8 cellular contexts compared by ENCODE assay signal in genomic region chr6:131951576-131952230, GRCh38. TPM values are rescaled to one million over a fixed set of nuclear protein-coding genes. Genes with fewer than 3 reads are reported as not detected.
DNase-seq lines count a peak whose midpoint lies in the region; ATAC-seq lines count a peak whose summit lies in the region.

No MANE protein-coding gene starts in this region.

- no peak for ATAC-seq in stimulated activated naive CD8-positive, alpha-beta T cell treated with anti-CD3 and anti-CD28 coated beads, Interleukin-15, Interleukin-2, amounts not matched to agents 100 U/mL and 50 U/mL, for 24 hours
- no peak for ATAC-seq in naive B cell (ENCODE audit: low read depth in 2 of 2)
- ATAC-seq in GM21526 (IDR thresholded peaks at IDR 0.05; ENCODE audit: low FRiP score, unreplicated experiment), result no peak
- no peak for ATAC-seq in HG03045 (IDR thresholded peaks at IDR 0.05; ENCODE audit: unreplicated experiment)
- no peak for ATAC-seq in GM19467 (IDR thresholded peaks at IDR 0.05; ENCODE audit: unreplicated experiment)

- H3K27me3 Mint-ChIP-seq in stimulated activated naive CD8-positive, alpha-beta T cell treated with anti-CD3 and anti-CD28 coated beads, Interleukin-15, Interleukin-2, amounts not matched to agents 100 ng/mL and 50 ng/mL, for 24 hours, result peaks cover 70% of the 10 kb centered on the region
- H3K27me3 Mint-ChIP-seq in dendritic cell treated with granulocyte-macrophage colony-stimulating factor and Interleukin-4, amounts not matched to agents 40 ng/mL and 50 ng/mL, for 4 days, result peaks cover 61% of the 10 kb centered on the region
- peaks cover 5 to 26% (median 25%) of the 10 kb centered on the region in 3 donors for H3K27me3 Mint-ChIP-seq in naive B cell

- H3K36me3 Mint-ChIP-seq in stimulated activated naive CD8-positive, alpha-beta T cell treated with anti-CD3 and anti-CD28 coated beads, Interleukin-15, Interleukin-2, amounts not matched to agents 100 ng/mL and 50 ng/mL, for 24 hours (ENCODE audit: low read depth), result no peaks in the 10 kb centered on the region
- no peaks in the 10 kb centered on the region for H3K36me3 Mint-ChIP-seq in dendritic cell treated with granulocyte-macrophage colony-stimulating factor and Interleukin-4, amounts not matched to agents 40 ng/mL and 50 ng/mL, for 4 days (ENCODE audit: low read depth)
- no peaks in the 10 kb centered on the region for H3K36me3 Mint-ChIP-seq in naive B cell

- H3K4me1 Mint-ChIP-seq in stimulated activated naive CD8-positive, alpha-beta T cell treated with anti-CD3 and anti-CD28 coated beads, Interleukin-15, Interleukin-2, amounts not matched to agents 100 ng/mL and 50 ng/mL, for 24 hours (ENCODE audit: low read depth), result peaks cover 5% of the 10 kb centered on the region
- peaks cover 6% of the 10 kb centered on the region for H3K4me1 Mint-ChIP-seq in dendritic cell treated with granulocyte-macrophage colony-stimulating factor and Interleukin-4, amounts not matched to agents 40 ng/mL and 50 ng/mL, for 4 days (ENCODE audit: low read depth)
- peaks cover 16 to 28% (median 22%) of the 10 kb centered on the region in 3 donors for H3K4me1 Mint-ChIP-seq in naive B cell

- DNase-seq in stimulated activated naive CD8-positive, alpha-beta T cell treated with anti-CD3 and anti-CD28 coated beads, Interleukin-15, Interleukin-2, amounts not matched to agents 100 U/mL and 50 U/mL, for 24 hours, result no peak
- DNase-seq in naive B cell (no peak), SW 1271 (lab: John Stamatoyannopoulos, UW) (no peak)

- H3K27ac Mint-ChIP-seq in stimulated activated naive CD8-positive, alpha-beta T cell treated with anti-CD3 and anti-CD28 coated beads, Interleukin-15, Interleukin-2, amounts not matched to agents 100 ng/mL and 50 ng/mL, for 24 hours, result no peak overlapping the region
- no peak overlapping the region for H3K27ac Mint-ChIP-seq in dendritic cell treated with granulocyte-macrophage colony-stimulating factor and Interleukin-4, amounts not matched to agents 40 ng/mL and 50 ng/mL, for 4 days
- H3K27ac Mint-ChIP-seq in naive B cell, result peak overlapping the region in 1 of 6 donors; percentile 21

- peak overlapping the region; percentile 48 for H3K4me3 Mint-ChIP-seq in stimulated activated naive CD8-positive, alpha-beta T cell treated with anti-CD3 and anti-CD28 coated beads, Interleukin-15, Interleukin-2, amounts not matched to agents 100 ng/mL and 50 ng/mL, for 24 hours
- H3K4me3 Mint-ChIP-seq in dendritic cell treated with granulocyte-macrophage colony-stimulating factor and Interleukin-4, amounts not matched to agents 40 ng/mL and 50 ng/mL, for 4 days, result peak overlapping the region; percentile 42
- peak overlapping the region; percentile 86 to 94 (median 88) for H3K4me3 Mint-ChIP-seq in naive B cell

- H3K9me3 Mint-ChIP-seq in stimulated activated naive CD8-positive, alpha-beta T cell treated with anti-CD3 and anti-CD28 coated beads, Interleukin-15, Interleukin-2, amounts not matched to agents 100 ng/mL and 50 ng/mL, for 24 hours, result no peaks in the 10 kb centered on the region
- H3K9me3 Mint-ChIP-seq in dendritic cell treated with granulocyte-macrophage colony-stimulating factor and Interleukin-4, amounts not matched to agents 40 ng/mL and 50 ng/mL, for 4 days, result no peaks in the 10 kb centered on the region
- H3K9me3 Mint-ChIP-seq in naive B cell, result no peaks in the 10 kb centered on the region

- intact Hi-C loops in dendritic cell treated with granulocyte-macrophage colony-stimulating factor and Interleukin-4, amounts not matched to agents 40 ng/mL and 50 ng/mL, for 4 days (cut with micrococcal nuclease), result no loop called here

RNA-seq across cellular contexts. Expression of gene CCN2, which starts 0.5 kb away (rescaled TPM):
- polyA plus RNA-seq in naive B cell (ENCODE audit: low read depth in 6 of 6), result 1 to 10 TPM in 5 of 6 donors, not detected in 1; 1.3 to 7.9 (median 3.5) TPM
